3 cellular contexts compared by ENCODE assay signal in the genomic region with DNA sequence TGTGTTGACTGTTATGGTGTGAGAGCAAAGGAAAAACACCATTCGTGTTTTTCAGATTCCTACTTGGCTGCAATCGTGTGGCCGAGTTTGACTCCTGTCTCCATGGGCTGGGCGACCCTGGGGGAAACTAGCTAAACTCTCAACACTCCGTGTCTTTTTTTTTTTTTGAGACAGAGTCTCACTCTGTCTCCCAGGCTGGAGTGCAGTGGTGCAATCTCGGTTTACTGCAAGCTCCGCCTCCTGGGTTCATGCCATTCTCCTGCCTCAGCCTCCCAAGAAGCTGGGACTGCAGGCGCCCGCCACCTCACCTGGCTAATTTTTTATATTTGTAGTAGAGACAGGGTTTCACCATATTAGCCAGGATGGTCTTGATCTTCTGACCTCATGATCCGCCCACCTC. TPM values are rescaled to one million over a fixed set of nuclear protein-coding genes. Genes with fewer than 3 reads are reported as not detected.
"Had no signal": no experiment of that assay in that cellular context is flagged by ENCODE, and none has a peak within 500 bp of the region (broad histone marks: within the 10 kb centered on the region; RNA-seq: fewer than 3 reads in every experiment).

No MANE protein-coding gene starts in this region.

RNA-seq across cellular contexts. Expression of a gene that starts 47.9 kb away (rescaled TPM):
- polyA plus RNA-seq: adipose tissue, adrenal gland, cardiac muscle cell had no signal
